In genomic region chr3:157518881-157519280, GRCh38 we compare ENCODE assay signal across 38 cellular contexts. TPM values are rescaled to one million over a fixed set of nuclear protein-coding genes. Genes with fewer than 3 reads are reported as not detected.
"Had no signal": no experiment of that assay in that cellular context is flagged by ENCODE, and none has a peak within 500 bp of the region (broad histone marks: within the 10 kb centered on the region; RNA-seq: fewer than 3 reads in every experiment).

No MANE protein-coding gene starts in this region.

- H3K27ac ChIP-seq: adrenal gland, ascending aorta, body of pancreas, brain microvascular endothelial cell, breast epithelium, cardiac muscle cell, colonic mucosa had no signal

- H3K36me3 ChIP-seq: adrenal gland, ascending aorta, brain microvascular endothelial cell, breast epithelium, cardiac muscle cell, colonic mucosa had no signal

- DNase-seq: activated effector memory CD4-positive, alpha-beta T cell treated with anti-CD3 and anti-CD28 coated beads, Interleukin-2, amount 50 U/mL, for 16 hours; activated effector memory CD4-positive, alpha-beta T cell treated with Interleukin-2 at 50 U/mL for 16 hours; activated gamma-delta T cell; activated gamma-delta T cell treated with Interleukin-2 at 50 U/mL for 16 hours; activated naive CD4-positive, alpha-beta T cell; activated naive CD4-positive, alpha-beta T cell treated with anti-CD3 and anti-CD28 coated beads for 36 hours; activated naive CD4-positive, alpha-beta T cell treated with anti-CD3 and anti-CD28 coated beads, Interleukin-2, amount 10 ng/mL, durations not matched to agents 7 days and 5 days; activated naive CD4-positive, alpha-beta T cell treated with anti-CD3 and anti-CD28 coated beads, Interleukin-2, amount 50 U/mL, for 16 hours; activated naive CD4-positive, alpha-beta T cell treated with Interleukin-2 at 50 U/mL for 16 hours; activated naive CD8-positive, alpha-beta T cell treated with anti-CD3 and anti-CD28 coated beads for 36 hours; activated naive CD8-positive, alpha-beta T cell treated with anti-CD3 and anti-CD28 coated beads, Interleukin-2, amount 10 ng/mL, durations not matched to agents 7 days and 5 days; activated naive CD8-positive, alpha-beta T cell treated with anti-CD3 and anti-CD28 coated beads, Interleukin-2, amount 50 U/mL, for 24 hours; activated T-cell treated with anti-CD3 and anti-CD28 coated beads, Interleukin-2, amount 50 U/mL, for 48 hours; activated T-cell treated with anti-CD3 and anti-CD28 coated beads, Interleukin-2, amount 50 U/mL, for 72 hours; adrenal gland; amniotic stem cell; amygdala; anterior cingulate cortex; aorta; body of pancreas; brain microvascular endothelial cell; caudate nucleus; central memory CD4-positive, alpha-beta T cell; cerebellar nuclear complex; colonic mucosa had no signal

- H3K4me1 ChIP-seq: body of pancreas, breast epithelium, colonic mucosa had no signal

- H3K27ac Mint-ChIP-seq: activated naive CD4-positive, alpha-beta T cell treated with anti-CD3 and anti-CD28 coated beads for 36 hours; activated naive CD4-positive, alpha-beta T cell treated with anti-CD3 and anti-CD28 coated beads, Interleukin-2, amount 10 ng/mL, durations not matched to agents 7 days and 5 days; activated naive CD4-positive, alpha-beta T cell treated with anti-CD3 and anti-CD28 coated beads, Interleukin-2, amount 50 U/mL, for 24 hours; activated naive CD4-positive, alpha-beta T cell treated with anti-CD3 and anti-CD28 coated beads, Interleukin-2, amount 50 U/mL, for 72 hours; activated naive CD8-positive, alpha-beta T cell; activated naive CD8-positive, alpha-beta T cell treated with anti-CD3 and anti-CD28 coated beads for 36 hours; activated naive CD8-positive, alpha-beta T cell treated with anti-CD3 and anti-CD28 coated beads, Interleukin-2, amount 10 ng/mL, durations not matched to agents 7 days and 5 days; activated naive CD8-positive, alpha-beta T cell treated with anti-CD3 and anti-CD28 coated beads, Interleukin-2, amount 50 U/mL, for 24 hours; activated T-cell treated with anti-CD3 and anti-CD28 coated beads, Interleukin-2, amount 50 U/mL, for 72 hours; activated T-helper 1 cell treated with anti-CD3 and anti-CD28 coated beads, Interleukin-12 subunit alpha, Interleukin-12 subunit beta, Interleukin-2, Interleukin-4 antibody, amounts not matched to agents 30 ng/mL and 10 ng/mL and 1 ng/mL, durations not matched to agents 14 hours and 24 hours and 36 hours; activated T-helper 17 cell treated with anti-CD3 and anti-CD28 coated beads, Interleukin-2, amount 50 U/mL, for 72 hours; activated T-helper 2 cell treated with anti-CD3 and anti-CD28 coated beads, Interferon-gamma antibody, Interleukin-2, Interleukin-4, amounts not matched to agents 10 μg/mL and 5 μg/mL and 100 μg/mL, durations not matched to agents 14 hours and 24 hours and 36 hours; brain had no signal

- ATAC-seq: activated naive CD4-positive, alpha-beta T cell treated with anti-CD3 and anti-CD28 coated beads, Interleukin-2, amount 50 U/mL, for 72 hours; activated naive CD8-positive, alpha-beta T cell treated with anti-CD3 and anti-CD28 coated beads, Interleukin-2, amount 50 U/mL, for 24 hours; activated T-cell treated with anti-CD3 and anti-CD28 coated beads, Interleukin-2, amount 50 U/mL, for 72 hours; activated T-helper 17 cell treated with anti-CD3 and anti-CD28 coated beads, Interleukin-2, amount 50 U/mL, for 72 hours; body of pancreas had no signal

- H3K4me3 Mint-ChIP-seq: activated naive CD4-positive, alpha-beta T cell treated with anti-CD3 and anti-CD28 coated beads for 36 hours; activated naive CD4-positive, alpha-beta T cell treated with anti-CD3 and anti-CD28 coated beads, Interleukin-2, amount 10 ng/mL, durations not matched to agents 7 days and 5 days; activated naive CD4-positive, alpha-beta T cell treated with anti-CD3 and anti-CD28 coated beads, Interleukin-2, amount 50 U/mL, for 24 hours; activated naive CD8-positive, alpha-beta T cell; activated naive CD8-positive, alpha-beta T cell treated with anti-CD3 and anti-CD28 coated beads for 36 hours; activated naive CD8-positive, alpha-beta T cell treated with anti-CD3 and anti-CD28 coated beads, Interleukin-2, amount 10 ng/mL, durations not matched to agents 7 days and 5 days; activated naive CD8-positive, alpha-beta T cell treated with anti-CD3 and anti-CD28 coated beads, Interleukin-2, amount 50 U/mL, for 24 hours; activated T-cell treated with anti-CD3 and anti-CD28 coated beads, Interleukin-2, amount 50 U/mL, for 72 hours; activated T-helper 1 cell treated with anti-CD3 and anti-CD28 coated beads, Interleukin-12 subunit alpha, Interleukin-12 subunit beta, Interleukin-2, Interleukin-4 antibody, amounts not matched to agents 30 ng/mL and 10 ng/mL and 1 ng/mL, durations not matched to agents 14 hours and 24 hours and 36 hours; activated T-helper 17 cell treated with anti-CD3 and anti-CD28 coated beads, Interleukin-2, amount 50 U/mL, for 72 hours; brain; central memory CD8-positive, alpha-beta T cell had no signal

- H3K9me3 ChIP-seq: body of pancreas, breast epithelium, colonic mucosa had no signal

- H3K36me3 Mint-ChIP-seq: activated naive CD4-positive, alpha-beta T cell treated with anti-CD3 and anti-CD28 coated beads, Interleukin-2, amount 10 ng/mL, durations not matched to agents 7 days and 5 days; activated naive CD4-positive, alpha-beta T cell treated with anti-CD3 and anti-CD28 coated beads, Interleukin-2, amount 50 U/mL, for 24 hours; activated naive CD4-positive, alpha-beta T cell treated with anti-CD3 and anti-CD28 coated beads, Interleukin-2, amount 50 U/mL, for 72 hours; activated naive CD8-positive, alpha-beta T cell; activated naive CD8-positive, alpha-beta T cell treated with anti-CD3 and anti-CD28 coated beads for 36 hours; activated naive CD8-positive, alpha-beta T cell treated with anti-CD3 and anti-CD28 coated beads, Interleukin-2, amount 10 ng/mL, durations not matched to agents 7 days and 5 days; brain had no signal

- H3K27me3 Mint-ChIP-seq: activated naive CD4-positive, alpha-beta T cell treated with anti-CD3 and anti-CD28 coated beads, Interleukin-2, amount 10 ng/mL, durations not matched to agents 7 days and 5 days; activated naive CD4-positive, alpha-beta T cell treated with anti-CD3 and anti-CD28 coated beads, Interleukin-2, amount 50 U/mL, for 24 hours; activated naive CD8-positive, alpha-beta T cell treated with anti-CD3 and anti-CD28 coated beads for 36 hours; activated naive CD8-positive, alpha-beta T cell treated with anti-CD3 and anti-CD28 coated beads, Interleukin-2, amount 50 U/mL, for 24 hours; central memory CD8-positive, alpha-beta T cell had no signal

- H3K4me3 ChIP-seq: adrenal gland, ascending aorta, body of pancreas, breast epithelium, cardiac muscle cell, colonic mucosa had no signal

- H3K27me3 ChIP-seq: adrenal gland, ascending aorta, body of pancreas, brain microvascular endothelial cell, breast epithelium, cardiac muscle cell, colonic mucosa had no signal

- H3K4me1 Mint-ChIP-seq: activated naive CD4-positive, alpha-beta T cell treated with anti-CD3 and anti-CD28 coated beads, Interleukin-2, amount 10 ng/mL, durations not matched to agents 7 days and 5 days; activated naive CD4-positive, alpha-beta T cell treated with anti-CD3 and anti-CD28 coated beads, Interleukin-2, amount 50 U/mL, for 24 hours; activated naive CD8-positive, alpha-beta T cell treated with anti-CD3 and anti-CD28 coated beads for 36 hours; activated naive CD8-positive, alpha-beta T cell treated with anti-CD3 and anti-CD28 coated beads, Interleukin-2, amount 10 ng/mL, durations not matched to agents 7 days and 5 days; activated naive CD8-positive, alpha-beta T cell treated with anti-CD3 and anti-CD28 coated beads, Interleukin-2, amount 50 U/mL, for 24 hours; activated T-helper 17 cell treated with anti-CD3 and anti-CD28 coated beads, Interleukin-2, amount 50 U/mL, for 72 hours; brain; central memory CD8-positive, alpha-beta T cell had no signal

- FAIRE-seq: astrocyte, bronchial epithelial cell had no signal

RNA-seq across cellular contexts. Expression of gene VEPH1, which starts 15.7 kb away (rescaled TPM):
- total RNA-seq: activated naive CD4-positive, alpha-beta T cell treated with anti-CD3 and anti-CD28 coated beads for 36 hours; activated naive CD4-positive, alpha-beta T cell treated with anti-CD3 and anti-CD28 coated beads, Interleukin-2, amount 50 U/mL, for 72 hours; activated naive CD8-positive, alpha-beta T cell treated with anti-CD3 and anti-CD28 coated beads for 36 hours; activated naive CD8-positive, alpha-beta T cell treated with anti-CD3 and anti-CD28 coated beads, Interleukin-2, amount 10 ng/mL, durations not matched to agents 7 days and 5 days; activated T-cell treated with anti-CD3 and anti-CD28 coated beads, Interleukin-2, amount 50 U/mL, for 72 hours; activated T-helper 1 cell treated with anti-CD3 and anti-CD28 coated beads, Interleukin-12 subunit alpha, Interleukin-12 subunit beta, Interleukin-2, Interleukin-4 antibody, amounts not matched to agents 30 ng/mL and 10 ng/mL and 1 ng/mL, durations not matched to agents 14 hours and 24 hours and 36 hours; activated T-helper 17 cell treated with anti-CD3 and anti-CD28 coated beads, Interleukin-2, amount 50 U/mL, for 72 hours; activated T-helper 2 cell treated with anti-CD3 and anti-CD28 coated beads, Interferon-gamma antibody, Interleukin-2, Interleukin-4, amounts not matched to agents 10 μg/mL and 5 μg/mL and 100 μg/mL, durations not matched to agents 14 hours and 24 hours and 36 hours had no signal
